10 cellular contexts compared by ENCODE assay signal in the genomic region with DNA sequence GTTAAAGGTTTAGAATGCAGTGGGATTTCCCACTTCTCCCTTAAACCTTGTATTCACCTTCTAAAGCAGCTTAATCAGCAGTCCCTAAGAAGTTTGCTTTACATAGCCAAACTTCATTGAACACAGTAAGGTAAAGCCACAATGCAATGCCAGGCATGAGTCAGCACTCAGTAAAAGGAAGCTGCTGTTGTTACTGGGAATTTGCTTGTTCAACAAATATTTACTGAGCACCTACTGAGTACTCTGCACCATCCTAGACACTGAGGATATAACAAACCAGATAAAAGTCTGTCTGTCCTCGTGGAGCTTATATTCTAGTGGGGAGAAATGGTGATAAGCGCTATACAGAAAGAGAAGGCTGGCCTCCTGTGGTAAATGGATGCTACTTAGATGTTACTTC.
A peak's percentile ranks its signal among the peaks of the same experiment; 100 is the strongest.
DNase-seq lines count a peak whose midpoint lies in the region; ATAC-seq and TF ChIP-seq lines count a peak whose summit lies in the region.
"Had no signal": no experiment of that assay in that cellular context is flagged by ENCODE, and none has a peak within 500 bp of the region (broad histone marks: within the 10 kb centered on the region; RNA-seq: fewer than 3 reads in every experiment).

No MANE protein-coding gene starts in this region.

- no TSS peak for BruUV-seq in PC-9 (replicated peaks; lab: Mats Ljungman, UMichigan)

- POLR2A ChIA-PET in PC-9 (lab: Charles Lee; ENCODE audit: unreplicated experiment), result interaction anchor here (0.5 to 0.6 kb wide), 2 partner anchors 34 to 400 kb away, joined by 3 to 10 read pairs; no protein-coding TSS in a partner anchor

- intact Hi-C loops in PC-9 (cut with micrococcal nuclease; ENCODE audit: unreplicated experiment) (loop anchor here (5.0 kb wide), 1 partner anchor 162 kb away; the partner anchor contains the start of genes CCDC148 and PKP4), stomach (cut with DNase I; ENCODE audit: low total_unique reads) (no loop called here)

- peaks cover 15% of the 10 kb centered on the region for H3K36me3 Mint-ChIP-seq in HFFc6 (ENCODE audit: low read depth)

- TF ChIP-seq POLR2A in stomach (IDR thresholded peaks at IDR 0.05), result no peak

- H3K4me3 Mint-ChIP-seq in HFFc6, result no peak overlapping the region
- H3K4me3 Mint-ChIP-seq: activated naive CD8-positive, alpha-beta T cell treated with anti-CD3 and anti-CD28 coated beads, Interleukin-2, amount 50 U/mL, for 24 hours had no signal

- no peak for TF ChIP-seq EP300 in stomach (IDR thresholded peaks at IDR 0.05)

- H3K4me3 ChIP-seq in PC-9 (no peak overlapping the region), stomach (no peak overlapping the region)
- H3K4me3 ChIP-seq: thoracic aorta had no signal

- no peak for ATAC-seq in HG03439 (IDR thresholded peaks at IDR 0.05; ENCODE audit: unreplicated experiment)
- no peak for ATAC-seq in GM18517 (IDR thresholded peaks at IDR 0.05; ENCODE audit: unreplicated experiment)
- ATAC-seq: activated naive CD8-positive, alpha-beta T cell treated with anti-CD3 and anti-CD28 coated beads, Interleukin-2, amount 50 U/mL, for 24 hours had no signal

- no peaks in the 10 kb centered on the region for H3K9me3 Mint-ChIP-seq in HFFc6
- H3K9me3 Mint-ChIP-seq: activated naive CD8-positive, alpha-beta T cell treated with anti-CD3 and anti-CD28 coated beads, Interleukin-2, amount 50 U/mL, for 24 hours had no signal

- DNase-seq in HFFc6 (peak; percentile 46), PC-9 (peak in 1 of 2 experiments; percentile 57), fibroblast of peridontal ligament (ENCODE audit: extremely low read depth) (peak; percentile 58), stomach (peak; percentile 31)
- DNase-seq in activated naive CD4-positive, alpha-beta T cell treated with anti-CD3 and anti-CD28 coated beads, Interleukin-2, amount 50 U/mL, for 16 hours, result no peak
- DNase-seq: activated naive CD8-positive, alpha-beta T cell treated with anti-CD3 and anti-CD28 coated beads, Interleukin-2, amount 50 U/mL, for 24 hours; NCI-H2107 had no signal

- peaks cover 5% of the 10 kb centered on the region; the same call in 1 of the 2 replicates for H3F3A ChIP-seq in PC-9 (ENCODE audit: insufficient read depth, low read depth)

- no peak for TF ChIP-seq CTCF in HFFc6 (IDR thresholded peaks at IDR 0.05)
- TF ChIP-seq CTCF in PC-9 (conservative IDR thresholded peaks at IDR 0.05), result no peak
- TF ChIP-seq CTCF in stomach (IDR thresholded peaks at IDR 0.05), result no peak

- H3K9me2 ChIP-seq in PC-9 (ENCODE audit: insufficient read depth), result no peaks in the 10 kb centered on the region

- H3K27ac ChIP-seq in PC-9 (peak overlapping the region; percentile 58), stomach (peak overlapping the region in 4 of 5 donors; percentile 5 to 67 (median 40))
- H3K27ac ChIP-seq: thoracic aorta had no signal

- H3K4me1 ChIP-seq in PC-9 (replicated peaks; ENCODE audit: insufficient read depth) (peaks cover 11% of the 10 kb centered on the region), stomach (peaks cover 0 to 14% (median 1%) of the 10 kb centered on the region in 4 donors)

- CTCF ChIA-PET in PC-9 (lab: Charles Lee), result no interaction called here

- H4K20me1 ChIP-seq in PC-9 (ENCODE audit: insufficient read depth), result no peaks in the 10 kb centered on the region

- no peaks in the 10 kb centered on the region for H3K79me2 ChIP-seq in PC-9 (ENCODE audit: low read depth)

- no peaks in the 10 kb centered on the region; the same call in 1 of the 2 replicates for H3K36me3 ChIP-seq in PC-9 (ENCODE audit: low read depth)
- peaks cover 4 to 42% (median 41%) of the 10 kb centered on the region in 4 donors for H3K36me3 ChIP-seq in stomach

- H3K4me1 Mint-ChIP-seq in HFFc6 (ENCODE audit: low read depth), result peaks cover 19% of the 10 kb centered on the region
- H3K4me1 Mint-ChIP-seq: activated naive CD8-positive, alpha-beta T cell treated with anti-CD3 and anti-CD28 coated beads, Interleukin-2, amount 50 U/mL, for 24 hours had no signal

- no peaks in the 10 kb centered on the region for H3K9me3 ChIP-seq in PC-9 (ENCODE audit: insufficient read depth, low read depth)
- no peaks in the 10 kb centered on the region for H3K9me3 ChIP-seq in stomach
- H3K9me3 ChIP-seq: thoracic aorta had no signal

- H3K27me3 Mint-ChIP-seq in HFFc6 (ENCODE audit: insufficient read depth), result 0 out of 2 replicates have a peak, but pooled peaks cover 1% of the 10 kb centered on the region
- H3K27me3 Mint-ChIP-seq: activated naive CD8-positive, alpha-beta T cell treated with anti-CD3 and anti-CD28 coated beads, Interleukin-2, amount 50 U/mL, for 24 hours had no signal

- peak overlapping the region; percentile 51 for H3K27ac Mint-ChIP-seq in HFFc6
- H3K27ac Mint-ChIP-seq: activated naive CD8-positive, alpha-beta T cell treated with anti-CD3 and anti-CD28 coated beads, Interleukin-2, amount 50 U/mL, for 24 hours had no signal

- H3K27me3 ChIP-seq in PC-9 (ENCODE audit: insufficient read depth, low read depth), result no peaks in the 10 kb centered on the region
- no peaks in the 10 kb centered on the region for H3K27me3 ChIP-seq in stomach

- no peak overlapping the region for H2AFZ ChIP-seq in PC-9

- no peak overlapping the region for H3K4me2 ChIP-seq in PC-9

- WGBS in stomach, 5 donors, result 59 to 94% (median 76%) methylated on average over 2 of the region's 2 CpGs
